19 cellular contexts compared by ENCODE assay signal in genomic region chr12:14833952-14834351, GRCh38. TPM values are rescaled to one million over a fixed set of nuclear protein-coding genes. Genes with fewer than 3 reads are reported as not detected.
DNase-seq lines count a peak whose midpoint lies in the region; ATAC-seq, FAIRE-seq and TF ChIP-seq lines count a peak whose summit lies in the region.
"Had no signal": no experiment of that assay in that cellular context is flagged by ENCODE, and none has a peak within 500 bp of the region (broad histone marks: within the 10 kb centered on the region; RNA-seq: fewer than 3 reads in every experiment).

No MANE protein-coding gene starts in this region.

- peak overlapping the region; percentile 1 to 59 for H3K27ac ChIP-seq in right atrium auricular region

- H3K27me3 ChIP-seq in right atrium auricular region, result no peaks in the 10 kb centered on the region
- H3K27me3 ChIP-seq: gastrocnemius medialis had no signal

- no peaks in the 10 kb centered on the region for H3K4me1 Mint-ChIP-seq in natural killer cell
- H3K4me1 Mint-ChIP-seq in activated CD8-positive, alpha-beta memory T cell treated with anti-CD3 and anti-CD28 coated beads, Interleukin-2, amount 10 ng/mL, durations not matched to agents 7 days and 5 days, result no peaks in the 10 kb centered on the region

- no peak overlapping the region for H3K4me3 Mint-ChIP-seq in natural killer cell
- H3K4me3 Mint-ChIP-seq in activated CD8-positive, alpha-beta memory T cell treated with anti-CD3 and anti-CD28 coated beads, Interleukin-2, amount 10 ng/mL, durations not matched to agents 7 days and 5 days, result no peak overlapping the region
- H3K4me3 Mint-ChIP-seq: activated naive CD8-positive, alpha-beta T cell; effector memory CD8-positive, alpha-beta T cell; memory B cell; stimulated activated naive B cell treated with anti-CD40 and anti-IgM and Interleukin-4, amounts not matched to agents 10 μg/mL and 1 μg/mL and 100 μg/mL, for 72 hours; type B pancreatic cell had no signal

- intact Hi-C loops in natural killer cell (cut with micrococcal nuclease), result no loop called here

- DNase-seq in Caki2 (ENCODE audit: low read depth) (peak; percentile 31), RPMI7951 (ENCODE audit: low read depth) (peak; percentile 60), right atrium auricular region (ENCODE audit: low spot score) (no peak), frontal cortex (ENCODE audit: low spot score in 2 of 2) (no peak), natural killer cell (no peak)
- DNase-seq in activated CD8-positive, alpha-beta memory T cell treated with anti-CD3 and anti-CD28 coated beads, Interleukin-2, amount 10 ng/mL, durations not matched to agents 7 days and 5 days, result no peak
- DNase-seq: activated T-cell treated with anti-CD3 and anti-CD28 coated beads for 4 hours; Caco-2; caudate nucleus; effector memory CD8-positive, alpha-beta T cell; gastrocnemius medialis; KBM-7; NCI-H1105 treated with DMSO at 0.1 percent for 48 hours; NCI-H2171 treated with DMSO at 0.1 percent for 48 hours; stimulated activated naive B cell treated with anti-CD40 and anti-IgM and Interleukin-4, amounts not matched to agents 10 μg/mL and 1 μg/mL and 100 μg/mL, for 72 hours; T-helper 2 cell had no signal

- no peaks in the 10 kb centered on the region for H3K36me3 Mint-ChIP-seq in natural killer cell
- H3K36me3 Mint-ChIP-seq in activated CD8-positive, alpha-beta memory T cell treated with anti-CD3 and anti-CD28 coated beads, Interleukin-2, amount 10 ng/mL, durations not matched to agents 7 days and 5 days, result no peaks in the 10 kb centered on the region
- H3K36me3 Mint-ChIP-seq: type B pancreatic cell had no signal

- no peak for ATAC-seq in natural killer cell
- no peak for ATAC-seq in activated CD8-positive, alpha-beta memory T cell treated with anti-CD3 and anti-CD28 coated beads, Interleukin-2, amount 10 ng/mL, durations not matched to agents 7 days and 5 days
- ATAC-seq: effector memory CD8-positive, alpha-beta T cell; stimulated activated naive B cell treated with anti-CD40 and anti-IgM and Interleukin-4, amounts not matched to agents 10 μg/mL and 1 μg/mL and 100 μg/mL, for 72 hours had no signal

- CTCF ChIA-PET in activated CD8-positive, alpha-beta memory T cell treated with anti-CD3 and anti-CD28 coated beads, Interleukin-2, amount 10 ng/mL, durations not matched to agents 7 days and 5 days (lab: Charles Lee), result interaction anchor here (1.5 kb wide), 1 partner anchor 11 kb away, joined by 3 read pairs; no protein-coding TSS in a partner anchor

- no peak overlapping the region for H3K4me3 ChIP-seq in right atrium auricular region
- H3K4me3 ChIP-seq: gastrocnemius medialis had no signal

- H3K9me3 ChIP-seq in right atrium auricular region, result no peaks in the 10 kb centered on the region
- H3K9me3 ChIP-seq: Caco-2, gastrocnemius medialis had no signal

- FAIRE-seq in frontal cortex (lab: Jason Lieb, UNC), result no peak

- no peak overlapping the region for H3K27ac Mint-ChIP-seq in natural killer cell
- H3K27ac Mint-ChIP-seq in activated CD8-positive, alpha-beta memory T cell treated with anti-CD3 and anti-CD28 coated beads, Interleukin-2, amount 10 ng/mL, durations not matched to agents 7 days and 5 days, result no peak overlapping the region
- H3K27ac Mint-ChIP-seq: activated naive CD8-positive, alpha-beta T cell; effector memory CD8-positive, alpha-beta T cell; memory B cell; stimulated activated naive B cell treated with anti-CD40 and anti-IgM and Interleukin-4, amounts not matched to agents 10 μg/mL and 1 μg/mL and 100 μg/mL, for 72 hours; type B pancreatic cell had no signal

- in situ Hi-C loops in Caki2 (cut with HindIII; ENCODE audit: low pct_unique_long_range_greater_than_20kb, low sequenced_read_pairs), result no loop called here

- peaks cover 21 to 45% of the 10 kb centered on the region in 2 donors for H3K27me3 Mint-ChIP-seq in natural killer cell (ENCODE audit: low read depth in 2 of 2)
- H3K27me3 Mint-ChIP-seq in activated CD8-positive, alpha-beta memory T cell treated with anti-CD3 and anti-CD28 coated beads, Interleukin-2, amount 10 ng/mL, durations not matched to agents 7 days and 5 days, result peaks cover 15% of the 10 kb centered on the region
- H3K27me3 Mint-ChIP-seq: type B pancreatic cell had no signal

- H3K4me1 ChIP-seq in right atrium auricular region, result peaks cover 0 to 32% of the 10 kb centered on the region in 2 donors
- H3K4me1 ChIP-seq: gastrocnemius medialis had no signal

- no peaks in the 10 kb centered on the region for H3K36me3 ChIP-seq in right atrium auricular region
- H3K36me3 ChIP-seq: gastrocnemius medialis had no signal

- TF ChIP-seq CTCF in right atrium auricular region (IDR thresholded peaks at IDR 0.05) (no peak), natural killer cell (IDR thresholded peaks at IDR 0.05) (no peak)

- no peaks in the 10 kb centered on the region for H3K9me3 Mint-ChIP-seq in natural killer cell
- no peaks in the 10 kb centered on the region for H3K9me3 Mint-ChIP-seq in activated CD8-positive, alpha-beta memory T cell treated with anti-CD3 and anti-CD28 coated beads, Interleukin-2, amount 10 ng/mL, durations not matched to agents 7 days and 5 days (ENCODE audit: low read depth)
- H3K9me3 Mint-ChIP-seq: effector memory CD8-positive, alpha-beta T cell; stimulated activated naive B cell treated with anti-CD40 and anti-IgM and Interleukin-4, amounts not matched to agents 10 μg/mL and 1 μg/mL and 100 μg/mL, for 72 hours; type B pancreatic cell had no signal

RNA-seq across cellular contexts. Expression of gene ART4, which starts 9.4 kb away (rescaled TPM):
- total RNA-seq in Caki2 (2014; rRNA removed; shearing (Covaris generic); ENCODE audit: low replicate concordance), result not detected in 2 replicates
- total RNA-seq in RPMI7951 (2014; rRNA removed; shearing (Covaris generic)), result not detected in 2 replicates
- total RNA-seq in right atrium auricular region (10 to 100 TPM; 12.1 to 25.9 TPM), frontal cortex (not detected), natural killer cell (not detected)
- total RNA-seq in activated CD8-positive, alpha-beta memory T cell treated with anti-CD3 and anti-CD28 coated beads, Interleukin-2, amount 10 ng/mL, durations not matched to agents 7 days and 5 days, result not detected

RNA-seq across cellular contexts. Expression of gene SMCO3, which starts 20.0 kb away (rescaled TPM):
- not detected in 2 replicates for total RNA-seq in Caki2 (2014; rRNA removed; shearing (Covaris generic); ENCODE audit: low replicate concordance)
- not detected in 2 replicates for total RNA-seq in RPMI7951 (2014; rRNA removed; shearing (Covaris generic))
- under 1 TPM; 0.33 to 0.43 TPM for total RNA-seq in right atrium auricular region
- 0.41 TPM for total RNA-seq in frontal cortex
- not detected for total RNA-seq in natural killer cell
- total RNA-seq in activated CD8-positive, alpha-beta memory T cell treated with anti-CD3 and anti-CD28 coated beads, Interleukin-2, amount 10 ng/mL, durations not matched to agents 7 days and 5 days, result not detected
- total RNA-seq: Caco-2 had no signal

RNA-seq across cellular contexts. Expression of gene C12orf60, which starts 30.5 kb away (rescaled TPM):
- total RNA-seq in Caki2 (2014; rRNA removed; shearing (Covaris generic); ENCODE audit: low replicate concordance), result 3.6 and 7.1 TPM in 2 replicates
- total RNA-seq in RPMI7951 (2014; rRNA removed; shearing (Covaris generic)), result 1.8 and 3.3 TPM in 2 replicates
- total RNA-seq in right atrium auricular region (1 to 10 TPM in 1 of 2 donors, under 1 TPM in 1; 0.90 to 1.1 TPM), frontal cortex (1.6 TPM), natural killer cell (under 1 TPM; 0.28 to 0.79 (median 0.33) TPM)
- 1 to 10 TPM; 1.6 to 1.9 TPM for total RNA-seq in activated CD8-positive, alpha-beta memory T cell treated with anti-CD3 and anti-CD28 coated beads, Interleukin-2, amount 10 ng/mL, durations not matched to agents 7 days and 5 days

RNA-seq across cellular contexts. Expression of gene WBP11, which starts 30.7 kb away (rescaled TPM):
- total RNA-seq in Caki2 (2014; rRNA removed; shearing (Covaris generic); ENCODE audit: low replicate concordance), result 11.0 and 18.2 TPM in 2 replicates
- total RNA-seq in RPMI7951 (2014; rRNA removed; shearing (Covaris generic)), result 23.9 and 31.6 TPM in 2 replicates
- total RNA-seq in right atrium auricular region (10 to 100 TPM; 19.9 to 21.9 TPM), frontal cortex (20.8 TPM), natural killer cell (100 to 1,000 TPM; 130 to 159 (median 134) TPM)
- 100 to 1,000 TPM; 102 to 116 TPM for total RNA-seq in activated CD8-positive, alpha-beta memory T cell treated with anti-CD3 and anti-CD28 coated beads, Interleukin-2, amount 10 ng/mL, durations not matched to agents 7 days and 5 days

RNA-seq across cellular contexts. Expression of gene MGP, which starts 51.7 kb away (rescaled TPM):
- total RNA-seq in Caki2 (2014; rRNA removed; shearing (Covaris generic); ENCODE audit: low replicate concordance), result not detected in 2 replicates
- 5.9 and 7.9 TPM in 2 replicates for total RNA-seq in RPMI7951 (2014; rRNA removed; shearing (Covaris generic))
- 100 to 1,000 TPM; 287 to 454 TPM for total RNA-seq in right atrium auricular region
- total RNA-seq in frontal cortex, result 2.0 TPM
- total RNA-seq in natural killer cell, result 1 to 10 TPM in 1 of 3 donors, under 1 TPM in 1, not detected in 1; 0.89 to 1.1 TPM
- total RNA-seq in activated CD8-positive, alpha-beta memory T cell treated with anti-CD3 and anti-CD28 coated beads, Interleukin-2, amount 10 ng/mL, durations not matched to agents 7 days and 5 days, result not detected
- total RNA-seq: Caco-2 had no signal

Comparison
In these comparisons a context has a peak if more than half of its experiments do, and no peak if none do; other contexts are left out.
1. DNase-seq: peak in Caki2 (single experiment) and RPMI7951 (single experiment); none in right atrium auricular region (single experiment), frontal cortex (0 of 2), natural killer cell (single experiment) and activated CD8-positive, alpha-beta memory T cell treated with anti-CD3 and anti-CD28 coated beads, Interleukin-2, amount 10 ng/mL, durations not matched to agents 7 days and 5 days (single experiment).
2. RNA of gene ART4, which starts 9.4 kb away (total RNA-seq): 12.1 to 25.9 TPM in right atrium auricular region; not detected in RPMI7951, not detected in Caki2, not detected in frontal cortex (single experiment), not detected in natural killer cell and not detected in activated CD8-positive, alpha-beta memory T cell treated with anti-CD3 and anti-CD28 coated beads, Interleukin-2, amount 10 ng/mL, durations not matched to agents 7 days and 5 days; every median in the first group is over 10 times any median in the second.